In genomic region chr16:48132696-48133095, GRCh38 we compare ENCODE assay signal across 11 cellular contexts. TPM values are rescaled to one million over a fixed set of nuclear protein-coding genes. Genes with fewer than 3 reads are reported as not detected.
"Had no signal": no experiment of that assay in that cellular context is flagged by ENCODE, and none has a peak within 500 bp of the region (broad histone marks: within the 10 kb centered on the region; RNA-seq: fewer than 3 reads in every experiment).

No MANE protein-coding gene starts in this region.

- H2AFZ ChIP-seq: GM23248 had no signal

- H3K4me1 Mint-ChIP-seq: IgD-negative memory B cell had no signal

- FAIRE-seq: HTR-8/SVneo had no signal

- H3K9ac ChIP-seq: GM23248 had no signal

- H3K4me3 ChIP-seq: GM23248, HAP-1 had no signal

- H3K4me1 ChIP-seq: HAP-1 had no signal

- H3K27ac Mint-ChIP-seq: HFFc6, IgD-negative memory B cell had no signal

- H3K36me3 Mint-ChIP-seq: IgD-negative memory B cell had no signal

- H3K9me3 Mint-ChIP-seq: HFFc6, IgD-negative memory B cell had no signal

- H3K4me3 Mint-ChIP-seq: HFFc6, IgD-negative memory B cell had no signal

- H3K27ac ChIP-seq: GM23248 had no signal

- H3K9me3 ChIP-seq: HAP-1 had no signal

- DNase-seq: GM23248, GOT3, H7, HFFc6, KBM-7 had no signal

- H3K36me3 ChIP-seq: HAP-1 had no signal

- ATAC-seq: HCT116 had no signal

RNA-seq across cellular contexts. Expression of gene ABCC12, which starts 23.1 kb away (rescaled TPM):
- total RNA-seq: GM23248, H4, H7, HFFc6, HT-29 had no signal
- polyA plus RNA-seq: GM23248, IgD-negative memory B cell had no signal
